In the genomic region with DNA sequence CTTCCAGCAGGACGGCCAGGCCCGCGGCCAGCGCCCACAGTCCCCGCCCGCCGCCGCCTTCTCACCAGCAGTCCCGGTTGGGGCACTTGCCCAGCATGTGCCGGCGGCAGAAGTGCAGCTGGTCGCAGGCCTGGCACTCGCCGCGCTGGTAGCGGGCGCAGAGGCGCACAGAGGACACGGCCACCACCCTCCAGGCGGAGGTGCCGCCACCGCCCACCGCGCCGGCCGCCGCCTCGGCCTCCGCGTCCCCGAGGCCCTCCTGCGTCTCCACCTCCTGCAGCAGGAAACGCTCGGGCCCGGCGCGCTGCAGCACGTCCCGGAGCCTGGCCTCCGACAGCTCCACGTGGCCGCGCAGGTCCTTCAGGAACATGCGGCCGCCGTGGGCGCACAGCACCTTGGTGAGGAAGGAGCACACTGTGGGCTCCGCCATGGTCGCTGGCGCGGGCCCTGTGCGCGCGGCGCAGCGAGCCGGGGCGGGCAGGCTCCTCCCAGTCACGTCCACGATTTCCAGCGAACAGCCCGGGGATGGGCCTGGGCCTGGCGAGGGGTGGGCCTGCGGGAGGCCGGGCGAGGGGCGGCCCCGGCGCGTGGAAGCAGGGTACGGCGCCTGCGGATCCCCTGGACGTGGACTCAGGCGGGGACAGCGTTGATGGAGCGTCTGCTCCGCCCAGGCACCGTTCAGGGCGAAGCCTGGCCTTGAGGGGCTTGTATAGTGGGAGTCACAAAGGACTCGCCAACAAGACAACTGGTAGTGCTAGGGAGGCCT, we compare ENCODE assay signal across 1 cellular context.
TF ChIP-seq lines count a peak whose summit lies in the region.

Gene ZC3HAV1L (minus strand): TSS at position 455 of the 766 bp plus-strand sequence. CDS start 25 bp downstream, at position 430.

TF ChIP-seq in WTC11, 78 proteins besides CTCF, POLR2A, EP300 and RAD21 (continued from another document and continues in another):
- no peak for TF ChIP-seq ZNF532 (CRISPR knock-in tag; IDR thresholded peaks at IDR 0.05; ENCODE audit: borderline replicate concordance)
- peak; percentile 60; the same call in 1 of the 2 replicates for TF ChIP-seq TEAD4 (CRISPR knock-in tag; IDR thresholded peaks at IDR 0.05)
- no peak; the same call in 1 of the 2 replicates for TF ChIP-seq NFYB (CRISPR knock-in tag; conservative IDR thresholded peaks at IDR 0.05; ENCODE audit: low read depth)
- TF ChIP-seq RELA (CRISPR knock-in tag; IDR thresholded peaks at IDR 0.05; ENCODE audit: borderline replicate concordance) = peak; percentile 91
- TF ChIP-seq MXD4 (CRISPR knock-in tag; IDR thresholded peaks at IDR 0.05; ENCODE audit: borderline replicate concordance) = no peak
- no peak for TF ChIP-seq ZNF512 (CRISPR knock-in tag; IDR thresholded peaks at IDR 0.05; ENCODE audit: borderline replicate concordance)
- TF ChIP-seq ZNF232 (CRISPR knock-in tag; IDR thresholded peaks at IDR 0.05) = no peak; the same call in 1 of the 2 replicates
- no peak for TF ChIP-seq ZNF423 (CRISPR knock-in tag; IDR thresholded peaks at IDR 0.05)
- TF ChIP-seq, protein P1, sequence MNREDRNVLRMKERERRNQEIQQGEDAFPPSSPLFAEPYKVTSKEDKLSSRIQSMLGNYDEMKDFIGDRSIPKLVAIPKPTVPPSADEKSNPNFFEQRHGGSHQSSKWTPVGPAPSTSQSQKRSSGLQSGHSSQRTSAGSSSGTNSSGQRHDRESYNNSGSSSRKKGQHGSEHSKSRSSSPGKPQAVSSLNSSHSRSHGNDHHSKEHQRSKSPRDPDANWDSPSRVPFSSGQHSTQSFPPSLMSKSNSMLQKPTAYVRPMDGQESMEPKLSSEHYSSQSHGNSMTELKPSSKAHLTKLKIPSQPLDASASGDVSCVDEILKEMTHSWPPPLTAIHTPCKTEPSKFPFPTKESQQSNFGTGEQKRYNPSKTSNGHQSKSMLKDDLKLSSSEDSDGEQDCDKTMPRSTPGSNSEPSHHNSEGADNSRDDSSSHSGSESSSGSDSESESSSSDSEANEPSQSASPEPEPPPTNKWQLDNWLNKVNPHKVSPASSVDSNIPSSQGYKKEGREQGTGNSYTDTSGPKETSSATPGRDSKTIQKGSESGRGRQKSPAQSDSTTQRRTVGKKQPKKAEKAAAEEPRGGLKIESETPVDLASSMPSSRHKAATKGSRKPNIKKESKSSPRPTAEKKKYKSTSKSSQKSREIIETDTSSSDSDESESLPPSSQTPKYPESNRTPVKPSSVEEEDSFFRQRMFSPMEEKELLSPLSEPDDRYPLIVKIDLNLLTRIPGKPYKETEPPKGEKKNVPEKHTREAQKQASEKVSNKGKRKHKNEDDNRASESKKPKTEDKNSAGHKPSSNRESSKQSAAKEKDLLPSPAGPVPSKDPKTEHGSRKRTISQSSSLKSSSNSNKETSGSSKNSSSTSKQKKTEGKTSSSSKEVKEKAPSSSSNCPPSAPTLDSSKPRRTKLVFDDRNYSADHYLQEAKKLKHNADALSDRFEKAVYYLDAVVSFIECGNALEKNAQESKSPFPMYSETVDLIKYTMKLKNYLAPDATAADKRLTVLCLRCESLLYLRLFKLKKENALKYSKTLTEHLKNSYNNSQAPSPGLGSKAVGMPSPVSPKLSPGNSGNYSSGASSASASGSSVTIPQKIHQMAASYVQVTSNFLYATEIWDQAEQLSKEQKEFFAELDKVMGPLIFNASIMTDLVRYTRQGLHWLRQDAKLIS (CRISPR knock-in tag; IDR thresholded peaks at IDR 0.05; ENCODE audit: borderline replicate concordance) = 0 out of 2 replicates have a peak, but pooled peaks have one; percentile 33
- no peak for TF ChIP-seq NR1H2 (CRISPR knock-in tag; IDR thresholded peaks at IDR 0.05)
- TF ChIP-seq, protein P2, sequence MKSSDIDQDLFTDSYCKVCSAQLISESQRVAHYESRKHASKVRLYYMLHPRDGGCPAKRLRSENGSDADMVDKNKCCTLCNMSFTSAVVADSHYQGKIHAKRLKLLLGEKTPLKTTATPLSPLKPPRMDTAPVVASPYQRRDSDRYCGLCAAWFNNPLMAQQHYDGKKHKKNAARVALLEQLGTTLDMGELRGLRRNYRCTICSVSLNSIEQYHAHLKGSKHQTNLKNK (CRISPR knock-in tag; IDR thresholded peaks at IDR 0.05) = no peak
- TF ChIP-seq GTF2I (CRISPR knock-in tag; conservative IDR thresholded peaks at IDR 0.05) = no peak
- no peak for TF ChIP-seq ERG (CRISPR knock-in tag; IDR thresholded peaks at IDR 0.05)
- TF ChIP-seq ZNF263 (CRISPR knock-in tag; IDR thresholded peaks at IDR 0.05; ENCODE audit: low read depth) = no peak; the same call in 1 of the 2 replicates
- TF ChIP-seq, protein P3, sequence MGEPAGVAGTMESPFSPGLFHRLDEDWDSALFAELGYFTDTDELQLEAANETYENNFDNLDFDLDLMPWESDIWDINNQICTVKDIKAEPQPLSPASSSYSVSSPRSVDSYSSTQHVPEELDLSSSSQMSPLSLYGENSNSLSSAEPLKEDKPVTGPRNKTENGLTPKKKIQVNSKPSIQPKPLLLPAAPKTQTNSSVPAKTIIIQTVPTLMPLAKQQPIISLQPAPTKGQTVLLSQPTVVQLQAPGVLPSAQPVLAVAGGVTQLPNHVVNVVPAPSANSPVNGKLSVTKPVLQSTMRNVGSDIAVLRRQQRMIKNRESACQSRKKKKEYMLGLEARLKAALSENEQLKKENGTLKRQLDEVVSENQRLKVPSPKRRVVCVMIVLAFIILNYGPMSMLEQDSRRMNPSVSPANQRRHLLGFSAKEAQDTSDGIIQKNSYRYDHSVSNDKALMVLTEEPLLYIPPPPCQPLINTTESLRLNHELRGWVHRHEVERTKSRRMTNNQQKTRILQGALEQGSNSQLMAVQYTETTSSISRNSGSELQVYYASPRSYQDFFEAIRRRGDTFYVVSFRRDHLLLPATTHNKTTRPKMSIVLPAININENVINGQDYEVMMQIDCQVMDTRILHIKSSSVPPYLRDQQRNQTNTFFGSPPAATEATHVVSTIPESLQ (CRISPR knock-in tag; IDR thresholded peaks at IDR 0.05) = no peak
- no peak for TF ChIP-seq CREB1 (CRISPR knock-in tag; IDR thresholded peaks at IDR 0.05)
- TF ChIP-seq CBFB (CRISPR knock-in tag; IDR thresholded peaks at IDR 0.05; ENCODE audit: low read depth) = no peak
- no peak for TF ChIP-seq CDX4 (CRISPR knock-in tag; IDR thresholded peaks at IDR 0.05; ENCODE audit: borderline replicate concordance)
- TF ChIP-seq PREB (CRISPR knock-in tag; IDR thresholded peaks at IDR 0.05; ENCODE audit: borderline replicate concordance) = 0 out of 2 replicates have a peak, but pooled peaks have one; percentile 56
- TF ChIP-seq HMGXB4 (CRISPR knock-in tag; IDR thresholded peaks at IDR 0.05) = peak; percentile 98
- TF ChIP-seq TEAD1 (CRISPR knock-in tag; IDR thresholded peaks at IDR 0.05) = peak; percentile 85; the same call in 1 of the 2 replicates
- TF ChIP-seq HMGA2 (CRISPR knock-in tag; IDR thresholded peaks at IDR 0.05) = no peak
- TF ChIP-seq, protein P4, sequence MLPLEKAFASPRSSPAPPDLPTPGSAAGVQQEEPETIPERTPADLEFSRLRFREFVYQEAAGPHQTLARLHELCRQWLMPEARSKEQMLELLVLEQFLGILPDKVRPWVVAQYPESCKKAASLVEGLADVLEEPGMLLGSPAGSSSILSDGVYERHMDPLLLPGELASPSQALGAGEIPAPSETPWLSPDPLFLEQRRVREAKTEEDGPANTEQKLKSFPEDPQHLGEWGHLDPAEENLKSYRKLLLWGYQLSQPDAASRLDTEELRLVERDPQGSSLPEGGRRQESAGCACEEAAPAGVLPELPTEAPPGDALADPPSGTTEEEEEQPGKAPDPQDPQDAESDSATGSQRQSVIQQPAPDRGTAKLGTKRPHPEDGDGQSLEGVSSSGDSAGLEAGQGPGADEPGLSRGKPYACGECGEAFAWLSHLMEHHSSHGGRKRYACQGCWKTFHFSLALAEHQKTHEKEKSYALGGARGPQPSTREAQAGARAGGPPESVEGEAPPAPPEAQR (CRISPR knock-in tag; IDR thresholded peaks at IDR 0.05) = no peak
- TF ChIP-seq, protein P5, sequence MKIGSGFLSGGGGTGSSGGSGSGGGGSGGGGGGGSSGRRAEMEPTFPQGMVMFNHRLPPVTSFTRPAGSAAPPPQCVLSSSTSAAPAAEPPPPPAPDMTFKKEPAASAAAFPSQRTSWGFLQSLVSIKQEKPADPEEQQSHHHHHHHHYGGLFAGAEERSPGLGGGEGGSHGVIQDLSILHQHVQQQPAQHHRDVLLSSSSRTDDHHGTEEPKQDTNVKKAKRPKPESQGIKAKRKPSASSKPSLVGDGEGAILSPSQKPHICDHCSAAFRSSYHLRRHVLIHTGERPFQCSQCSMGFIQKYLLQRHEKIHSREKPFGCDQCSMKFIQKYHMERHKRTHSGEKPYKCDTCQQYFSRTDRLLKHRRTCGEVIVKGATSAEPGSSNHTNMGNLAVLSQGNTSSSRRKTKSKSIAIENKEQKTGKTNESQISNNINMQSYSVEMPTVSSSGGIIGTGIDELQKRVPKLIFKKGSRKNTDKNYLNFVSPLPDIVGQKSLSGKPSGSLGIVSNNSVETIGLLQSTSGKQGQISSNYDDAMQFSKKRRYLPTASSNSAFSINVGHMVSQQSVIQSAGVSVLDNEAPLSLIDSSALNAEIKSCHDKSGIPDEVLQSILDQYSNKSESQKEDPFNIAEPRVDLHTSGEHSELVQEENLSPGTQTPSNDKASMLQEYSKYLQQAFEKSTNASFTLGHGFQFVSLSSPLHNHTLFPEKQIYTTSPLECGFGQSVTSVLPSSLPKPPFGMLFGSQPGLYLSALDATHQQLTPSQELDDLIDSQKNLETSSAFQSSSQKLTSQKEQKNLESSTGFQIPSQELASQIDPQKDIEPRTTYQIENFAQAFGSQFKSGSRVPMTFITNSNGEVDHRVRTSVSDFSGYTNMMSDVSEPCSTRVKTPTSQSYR (CRISPR knock-in tag; IDR thresholded peaks at IDR 0.05) = 0 out of 2 replicates have a peak, but pooled peaks have one; percentile 12
- peak; percentile 66 for TF ChIP-seq FOXK1 (CRISPR knock-in tag; IDR thresholded peaks at IDR 0.05)
